9 cellular contexts compared by ENCODE assay signal in genomic region chr17:80859004-80859941, GRCh38.
DNase-seq lines count a peak whose midpoint lies in the region; ATAC-seq, FAIRE-seq and TF ChIP-seq lines count a peak whose summit lies in the region.
"Had no signal": no experiment of that assay in that cellular context is flagged by ENCODE, and none has a peak within 500 bp of the region (broad histone marks: within the 10 kb centered on the region; RNA-seq: fewer than 3 reads in every experiment).

No MANE protein-coding gene starts in this region.

- intact Hi-C loops in left ventricle myocardium inferior (cut with micrococcal nuclease), result no loop called here

- peaks cover 5% of the 10 kb centered on the region for H3K9me3 Mint-ChIP-seq in activated CD8-positive, alpha-beta memory T cell treated with anti-CD3 and anti-CD28 coated beads, Interleukin-2, amount 10 ng/mL, durations not matched to agents 7 days and 5 days (ENCODE audit: low read depth)
- H3K9me3 Mint-ChIP-seq in activated naive CD8-positive, alpha-beta T cell treated with anti-CD3 and anti-CD28 coated beads for 36 hours, result peaks cover 9% of the 10 kb centered on the region

- no peak for FAIRE-seq in small intestine (lab: Jason Lieb, UNC)
- FAIRE-seq: TTC549 had no signal

- H3K4me1 Mint-ChIP-seq in activated CD8-positive, alpha-beta memory T cell treated with anti-CD3 and anti-CD28 coated beads, Interleukin-2, amount 10 ng/mL, durations not matched to agents 7 days and 5 days, result peaks cover 98% of the 10 kb centered on the region
- H3K4me1 Mint-ChIP-seq in activated naive CD8-positive, alpha-beta T cell treated with anti-CD3 and anti-CD28 coated beads for 36 hours, result peaks cover 72% of the 10 kb centered on the region

- H3K4me1 ChIP-seq in left ventricle myocardium inferior, result peaks cover 22% of the 10 kb centered on the region
- peaks cover 0 to 4% of the 10 kb centered on the region in 2 donors for H3K4me1 ChIP-seq in small intestine (ENCODE audit: control insufficient read depth in 2 of 2, insufficient read depth in 1 of 2, low read depth in 1 of 2, low read length in 1 of 2)

- H3K36me3 ChIP-seq in left ventricle myocardium inferior, result peaks cover 22% of the 10 kb centered on the region
- H3K36me3 ChIP-seq in small intestine (ENCODE audit: control insufficient read depth in 2 of 2, insufficient read depth in 2 of 2, low read length in 2 of 2), result peaks cover 3 to 8% of the 10 kb centered on the region in 2 donors

- no peak overlapping the region for H3K4me3 Mint-ChIP-seq in activated CD8-positive, alpha-beta memory T cell treated with anti-CD3 and anti-CD28 coated beads, Interleukin-2, amount 10 ng/mL, durations not matched to agents 7 days and 5 days
- no peak overlapping the region for H3K4me3 Mint-ChIP-seq in activated naive CD8-positive, alpha-beta T cell treated with anti-CD3 and anti-CD28 coated beads for 36 hours

- H3K27me3 ChIP-seq in left ventricle myocardium inferior (ENCODE audit: low read depth) (no peaks in the 10 kb centered on the region), small intestine (ENCODE audit: control insufficient read depth in 2 of 2, insufficient read depth in 2 of 2, low read length in 2 of 2) (no peaks in the 10 kb centered on the region)

- H3K27ac Mint-ChIP-seq in activated CD8-positive, alpha-beta memory T cell treated with anti-CD3 and anti-CD28 coated beads, Interleukin-2, amount 10 ng/mL, durations not matched to agents 7 days and 5 days, result peak overlapping the region; percentile 99
- peak overlapping the region; percentile 96 for H3K27ac Mint-ChIP-seq in activated naive CD8-positive, alpha-beta T cell treated with anti-CD3 and anti-CD28 coated beads for 36 hours

- peak overlapping the region; percentile 34 for H3K27ac ChIP-seq in left ventricle myocardium inferior (replicated peaks)
- no peak overlapping the region for H3K27ac ChIP-seq in small intestine (ENCODE audit: low read depth in 1 of 2, low read length in 1 of 2)

- peaks cover 84% of the 10 kb centered on the region for H3K36me3 Mint-ChIP-seq in activated CD8-positive, alpha-beta memory T cell treated with anti-CD3 and anti-CD28 coated beads, Interleukin-2, amount 10 ng/mL, durations not matched to agents 7 days and 5 days
- peaks cover 68% of the 10 kb centered on the region for H3K36me3 Mint-ChIP-seq in activated naive CD8-positive, alpha-beta T cell treated with anti-CD3 and anti-CD28 coated beads for 36 hours

- CTCF ChIA-PET in activated CD8-positive, alpha-beta memory T cell treated with anti-CD3 and anti-CD28 coated beads, Interleukin-2, amount 10 ng/mL, durations not matched to agents 7 days and 5 days (lab: Charles Lee), result interaction anchor here (0.6 to 2.3 kb wide), 11 partner anchors 9 to 84 kb away, joined by 3 to 10 read pairs (median 4); no protein-coding TSS in a partner anchor

- no peak for TF ChIP-seq CTCF in left ventricle myocardium inferior (IDR thresholded peaks at IDR 0.05; ENCODE audit: borderline replicate concordance)

- H3K4me3 ChIP-seq in left ventricle myocardium inferior (no peak overlapping the region), small intestine (ENCODE audit: low read depth in 1 of 2, low read length in 2 of 2) (no peak overlapping the region)

- no peaks in the 10 kb centered on the region for H3K27me3 Mint-ChIP-seq in activated CD8-positive, alpha-beta memory T cell treated with anti-CD3 and anti-CD28 coated beads, Interleukin-2, amount 10 ng/mL, durations not matched to agents 7 days and 5 days
- no peaks in the 10 kb centered on the region for H3K27me3 Mint-ChIP-seq in activated naive CD8-positive, alpha-beta T cell treated with anti-CD3 and anti-CD28 coated beads for 36 hours

- H3K9me3 ChIP-seq in left ventricle myocardium inferior (replicated peaks), result no peaks in the 10 kb centered on the region
- H3K9me3 ChIP-seq in small intestine (ENCODE audit: control insufficient read depth, low read depth), result no peaks in the 10 kb centered on the region

- 59 to 68% (median 67%) methylated on average over 40 of the region's 40 CpGs for WGBS in small intestine, 3 donors

- DNase-seq in activated CD8-positive, alpha-beta memory T cell treated with anti-CD3 and anti-CD28 coated beads, Interleukin-2, amount 10 ng/mL, durations not matched to agents 7 days and 5 days, result no peak
- no peak for DNase-seq in activated CD8-positive, alpha-beta memory T cell treated with anti-CD3 and anti-CD28 coated beads, Interleukin-2, amount 50 U/mL, for 48 hours
- DNase-seq in activated naive CD8-positive, alpha-beta T cell treated with anti-CD3 and anti-CD28 coated beads for 36 hours, result no peak
- peak; percentile 69 for DNase-seq in left ventricle myocardium inferior
- DNase-seq in small intestine, result peak; percentile 8
- no peak for DNase-seq in NCI-H82 treated with DMSO at 0.1 percent for 48 hours (lab: John Stamatoyannopoulos, UW; ENCODE audit: unreplicated experiment)
- no peak for DNase-seq in RPMI8226

- no peak for ATAC-seq in activated CD8-positive, alpha-beta memory T cell treated with anti-CD3 and anti-CD28 coated beads, Interleukin-2, amount 10 ng/mL, durations not matched to agents 7 days and 5 days
- ATAC-seq in GM21515 (IDR thresholded peaks at IDR 0.05; ENCODE audit: unreplicated experiment), result no peak

Comparison
In these comparisons a context has a peak if more than half of its experiments do, and no peak if none do; other contexts are left out.
1. DNase-seq: peak in left ventricle myocardium inferior (single experiment) and small intestine (single experiment); none in activated CD8-positive, alpha-beta memory T cell treated with anti-CD3 and anti-CD28 coated beads, Interleukin-2, amount 10 ng/mL, durations not matched to agents 7 days and 5 days (single experiment), activated CD8-positive, alpha-beta memory T cell treated with anti-CD3 and anti-CD28 coated beads, Interleukin-2, amount 50 U/mL, for 48 hours (single experiment), activated naive CD8-positive, alpha-beta T cell treated with anti-CD3 and anti-CD28 coated beads for 36 hours (single experiment), NCI-H82 treated with DMSO at 0.1 percent for 48 hours (single experiment) and RPMI8226 (single experiment).